8 cellular contexts compared by ENCODE assay signal in the genomic region with DNA sequence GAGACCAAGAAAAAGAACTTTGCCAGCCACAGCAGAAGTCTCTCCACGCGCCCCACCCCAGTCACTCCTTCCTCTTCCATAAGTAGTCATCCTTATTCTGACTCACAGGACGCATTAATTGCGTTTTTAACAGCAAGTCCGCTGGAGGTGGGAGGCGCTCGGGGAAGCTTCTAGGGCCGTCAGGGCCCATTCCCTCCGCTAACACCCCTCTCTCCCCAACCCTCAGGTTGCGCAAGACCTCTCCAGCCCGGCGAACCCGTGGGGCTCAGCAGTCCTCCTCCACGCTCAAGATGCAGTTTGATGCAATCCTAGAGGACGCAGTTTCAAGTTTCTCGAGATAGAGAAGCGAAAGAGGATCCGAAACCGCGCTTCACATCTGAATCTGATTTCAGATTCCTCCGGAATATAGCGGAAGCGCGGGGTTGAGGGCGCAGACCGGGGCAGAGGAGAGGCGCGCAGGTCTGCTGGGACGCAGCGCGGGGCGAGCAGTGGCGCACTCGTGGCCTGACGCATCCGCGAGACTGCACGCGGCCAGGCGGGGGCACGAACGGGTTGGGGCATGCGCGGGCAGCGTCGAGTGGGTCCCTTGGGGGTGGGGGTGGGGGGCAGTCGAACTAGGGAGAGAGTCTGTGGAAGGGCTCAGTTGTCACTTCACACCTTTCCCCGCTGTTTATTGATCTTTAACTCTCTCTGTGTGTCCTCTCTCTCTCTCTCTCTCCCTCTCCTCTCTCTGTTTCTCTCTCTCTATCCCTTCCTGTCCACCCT. TPM values are rescaled to one million over a fixed set of nuclear protein-coding genes. Genes with fewer than 3 reads are reported as not detected.
DNase-seq lines count a peak whose midpoint lies in the region; ATAC-seq and TF ChIP-seq lines count a peak whose summit lies in the region.

No MANE protein-coding gene starts in this region.

- H3F3A ChIP-seq in PC-9 (ENCODE audit: insufficient read depth, low read depth) (peaks cover 29% of the 10 kb centered on the region; the same call in 1 of the 2 replicates), neural cell (ENCODE audit: insufficient read depth, low read length, poor library complexity, severe bottlenecking) (no peaks in the 10 kb centered on the region)

- H3K9me3 Mint-ChIP-seq in Calu3 (ENCODE audit: low read depth, unreplicated experiment), result no peaks in the 10 kb centered on the region

- H4K20me1 ChIP-seq in PC-9 (ENCODE audit: insufficient read depth) (no peaks in the 10 kb centered on the region), neural cell (ENCODE audit: insufficient read depth) (no peaks in the 10 kb centered on the region)

- H3K27ac Mint-ChIP-seq in Calu3 (ENCODE audit: unreplicated experiment), result peak overlapping the region; percentile 60

- TF ChIP-seq EP300 in neural cell (conservative IDR thresholded peaks at IDR 0.05; ENCODE audit: poor library complexity, severe bottlenecking), result no peak
- no peak for TF ChIP-seq EP300 in suprapubic skin (IDR thresholded peaks at IDR 0.05)

- TF ChIP-seq CTCF in Calu3 (IDR thresholded peaks at IDR 0.05; ENCODE audit: unreplicated experiment) (no peak), PC-9 (conservative IDR thresholded peaks at IDR 0.05) (no peak), foreskin keratinocyte (conservative IDR thresholded peaks at IDR 0.05) (no peak), neural cell (IDR thresholded peaks at IDR 0.05; ENCODE audit: poor library complexity, severe bottlenecking) (no peak), suprapubic skin (IDR thresholded peaks at IDR 0.05) (no peak)

- TF ChIP-seq POLR2A in suprapubic skin (IDR thresholded peaks at IDR 0.05), result peak in 1 of 2 donors; percentile 49

- H3K36me3 Mint-ChIP-seq in Calu3 (ENCODE audit: insufficient read depth, unreplicated experiment), result peaks cover 20% of the 10 kb centered on the region

- WGBS in suprapubic skin, result under 1% methylated on average over 48 of the region's 48 CpGs

- peak overlapping the region; percentile 75 for H3K4me3 Mint-ChIP-seq in Calu3 (ENCODE audit: low read depth, unreplicated experiment)

- no peaks in the 10 kb centered on the region for H3K27me3 Mint-ChIP-seq in Calu3 (ENCODE audit: unreplicated experiment)

- CTCF ChIA-PET in Calu3 (lab: Charles Lee) (interaction anchor here (0.5 to 1.5 kb wide), 4 partner anchors 32 to 122 kb away, joined by 3 to 7 read pairs (median 4); partner anchors contain the start of gene PSAP), PC-9 (lab: Charles Lee) (interaction anchor here (0.7 kb wide), 2 partner anchors 132 to 641 kb away, joined by 3 to 15 read pairs; no protein-coding TSS in a partner anchor)

- peak; percentile 91 for ATAC-seq in GM19395 (IDR thresholded peaks at IDR 0.05; ENCODE audit: unreplicated experiment)
- peak; percentile 77 for ATAC-seq in HG03469 (IDR thresholded peaks at IDR 0.05; ENCODE audit: unreplicated experiment)
- peak; percentile 80 for ATAC-seq in foreskin keratinocyte

- BruUV-seq in Calu3 (replicated peaks; lab: Mats Ljungman, UMichigan), result TSS peak; percentile 91
- BruUV-seq in PC-9 (replicated peaks; lab: Mats Ljungman, UMichigan), result no TSS peak

- peak overlapping the region; percentile 88 for H3K27ac ChIP-seq in PC-9
- peak overlapping the region; percentile 91 for H3K27ac ChIP-seq in foreskin keratinocyte
- peak overlapping the region; percentile 30 for H3K27ac ChIP-seq in neural cell (ENCODE audit: low read length)
- peak overlapping the region; percentile 86 for H3K27ac ChIP-seq in suprapubic skin

- TF ChIP-seq RAD21 in neural cell (conservative IDR thresholded peaks at IDR 0.05), result peak; percentile 43

- H3K27me3 ChIP-seq in PC-9 (ENCODE audit: insufficient read depth, low read depth), result no peaks in the 10 kb centered on the region
- no peaks in the 10 kb centered on the region for H3K27me3 ChIP-seq in foreskin keratinocyte
- peaks cover 8% of the 10 kb centered on the region for H3K27me3 ChIP-seq in neural cell (ENCODE audit: insufficient read depth, low read depth, low read length)
- no peaks in the 10 kb centered on the region for H3K27me3 ChIP-seq in suprapubic skin

- peak; percentile 68 for DNase-seq in Calu3
- peak; percentile 69 to 81 for DNase-seq in PC-9
- peak; percentile 14 for DNase-seq in activated effector memory CD4-positive, alpha-beta T cell treated with Interleukin-2 at 50 U/mL for 16 hours
- DNase-seq in foreskin keratinocyte, result peak; percentile 49 to 70
- peak; percentile 90 to 94 for DNase-seq in suprapubic skin (ENCODE audit: low spot score in 2 of 2)

- peak overlapping the region; percentile 58 for H3K9ac ChIP-seq in neural cell (ENCODE audit: low read length)

- H3K36me3 ChIP-seq in PC-9 (ENCODE audit: low read depth) (no peaks in the 10 kb centered on the region), neural cell (ENCODE audit: insufficient read depth, low read length) (no peaks in the 10 kb centered on the region), suprapubic skin (no peaks in the 10 kb centered on the region)

- H2AFZ ChIP-seq in PC-9, result peak overlapping the region; percentile 89
- H2AFZ ChIP-seq in neural cell (ENCODE audit: low read depth, low read length), result peak overlapping the region; percentile 24

- POLR2A ChIA-PET in PC-9 (lab: Charles Lee; ENCODE audit: unreplicated experiment), result interaction anchor here (0.7 to 1.0 kb wide), 2 partner anchors 17 to 85 kb away, joined by 4 to 5 read pairs; no protein-coding TSS in a partner anchor

- peaks cover 25% of the 10 kb centered on the region for H3K4me1 Mint-ChIP-seq in Calu3 (ENCODE audit: low read depth, unreplicated experiment)

- intact Hi-C loops in Calu3 (cut with micrococcal nuclease; ENCODE audit: unreplicated experiment), result loop anchor here (5.0 kb wide), 1 partner anchor 37 kb away; the partner anchor contains the start of gene PSAP
- intact Hi-C loops in PC-9 (cut with micrococcal nuclease; ENCODE audit: unreplicated experiment), result loop anchor here (1.0 to 5.0 kb wide), 5 partner anchors 20 to 492 kb away; partner anchors contain the start of genes CDH23 and VSIR

- H3K4me2 ChIP-seq in PC-9, result peak overlapping the region; percentile 84
- peak overlapping the region; percentile 80 for H3K4me2 ChIP-seq in neural cell (ENCODE audit: low read length)

- H3K79me2 ChIP-seq in PC-9 (ENCODE audit: low read depth) (no peaks in the 10 kb centered on the region), neural cell (replicated peaks; ENCODE audit: insufficient read depth, low read length) (no peaks in the 10 kb centered on the region)

- no peaks in the 10 kb centered on the region for H3K9me3 ChIP-seq in PC-9 (ENCODE audit: insufficient read depth, low read depth)
- no peaks in the 10 kb centered on the region for H3K9me3 ChIP-seq in neural cell (ENCODE audit: low read length)
- no peaks in the 10 kb centered on the region for H3K9me3 ChIP-seq in suprapubic skin

- H3K4me1 ChIP-seq in PC-9 (replicated peaks; ENCODE audit: insufficient read depth) (peaks cover 23% of the 10 kb centered on the region), foreskin keratinocyte (peaks cover 6% of the 10 kb centered on the region), suprapubic skin (peaks cover 30% of the 10 kb centered on the region)

- H3K4me3 ChIP-seq in PC-9, result peak overlapping the region; percentile 67
- peak overlapping the region; percentile 71 for H3K4me3 ChIP-seq in neural cell (ENCODE audit: low read length)
- H3K4me3 ChIP-seq in suprapubic skin, result peak overlapping the region; percentile 50

- no peaks in the 10 kb centered on the region for H3K9me2 ChIP-seq in PC-9 (ENCODE audit: insufficient read depth)
- no peaks in the 10 kb centered on the region for H3K9me2 ChIP-seq in neural cell (ENCODE audit: insufficient read depth, low read length)

TF ChIP-seq in neural cell, 6 proteins besides CTCF, POLR2A, EP300 and RAD21:
- no peak for TF ChIP-seq TAF1 (IDR thresholded peaks at IDR 0.05; ENCODE audit: low read depth)
- TF ChIP-seq, protein P1, sequence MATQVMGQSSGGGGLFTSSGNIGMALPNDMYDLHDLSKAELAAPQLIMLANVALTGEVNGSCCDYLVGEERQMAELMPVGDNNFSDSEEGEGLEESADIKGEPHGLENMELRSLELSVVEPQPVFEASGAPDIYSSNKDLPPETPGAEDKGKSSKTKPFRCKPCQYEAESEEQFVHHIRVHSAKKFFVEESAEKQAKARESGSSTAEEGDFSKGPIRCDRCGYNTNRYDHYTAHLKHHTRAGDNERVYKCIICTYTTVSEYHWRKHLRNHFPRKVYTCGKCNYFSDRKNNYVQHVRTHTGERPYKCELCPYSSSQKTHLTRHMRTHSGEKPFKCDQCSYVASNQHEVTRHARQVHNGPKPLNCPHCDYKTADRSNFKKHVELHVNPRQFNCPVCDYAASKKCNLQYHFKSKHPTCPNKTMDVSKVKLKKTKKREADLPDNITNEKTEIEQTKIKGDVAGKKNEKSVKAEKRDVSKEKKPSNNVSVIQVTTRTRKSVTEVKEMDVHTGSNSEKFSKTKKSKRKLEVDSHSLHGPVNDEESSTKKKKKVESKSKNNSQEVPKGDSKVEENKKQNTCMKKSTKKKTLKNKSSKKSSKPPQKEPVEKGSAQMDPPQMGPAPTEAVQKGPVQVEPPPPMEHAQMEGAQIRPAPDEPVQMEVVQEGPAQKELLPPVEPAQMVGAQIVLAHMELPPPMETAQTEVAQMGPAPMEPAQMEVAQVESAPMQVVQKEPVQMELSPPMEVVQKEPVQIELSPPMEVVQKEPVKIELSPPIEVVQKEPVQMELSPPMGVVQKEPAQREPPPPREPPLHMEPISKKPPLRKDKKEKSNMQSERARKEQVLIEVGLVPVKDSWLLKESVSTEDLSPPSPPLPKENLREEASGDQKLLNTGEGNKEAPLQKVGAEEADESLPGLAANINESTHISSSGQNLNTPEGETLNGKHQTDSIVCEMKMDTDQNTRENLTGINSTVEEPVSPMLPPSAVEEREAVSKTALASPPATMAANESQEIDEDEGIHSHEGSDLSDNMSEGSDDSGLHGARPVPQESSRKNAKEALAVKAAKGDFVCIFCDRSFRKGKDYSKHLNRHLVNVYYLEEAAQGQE (IDR thresholded peaks at IDR 0.05; ENCODE audit: borderline replicate concordance), result no peak
- peak; percentile 44 for TF ChIP-seq MXI1 (conservative IDR thresholded peaks at IDR 0.05; ENCODE audit: poor library complexity, severe bottlenecking)
- peak; percentile 30 for TF ChIP-seq POLR2AphosphoS5 (IDR thresholded peaks at IDR 0.05)
- TF ChIP-seq EZH2 (IDR thresholded peaks at IDR 0.05; ENCODE audit: borderline replicate concordance, insufficient read depth, low read length, poor library complexity, severe bottlenecking), result no peak
- peak; percentile 42 for TF ChIP-seq SMC3 (conservative IDR thresholded peaks at IDR 0.05; ENCODE audit: poor library complexity)

RNA-seq across cellular contexts. Expression of gene PSAP, which starts 37.8 kb away (rescaled TPM):
- 840 and 1,050 TPM in 2 replicates for total RNA-seq in Calu3 (2022)
- 683 and 1,027 TPM in 2 replicates for total RNA-seq in PC-9 (2021)
- total RNA-seq in foreskin keratinocyte, result 381 and 401 TPM in 2 replicates
- polyA plus RNA-seq in foreskin keratinocyte, result 330 and 333 TPM in 2 replicates
- 651 and 700 TPM in 2 replicates for polyA plus RNA-seq in neural cell
- polyA minus RNA-seq in neural cell, result 597 and 644 TPM in 2 replicates
- total RNA-seq in suprapubic skin, result 100 to 1,000 TPM; 391 to 548 (median 468) TPM

Comparison
In these comparisons a context has a peak if more than half of its experiments do, and no peak if none do; other contexts are left out.
1. Peak in every context shown above with its lines: DNase-seq, ATAC-seq, H3K4me3 ChIP-seq and H3K27ac ChIP-seq.
2. DNase-seq: peak in every context shown above with its lines; median percentile 92 in suprapubic skin; 75 in PC-9; 68 in Calu3; 60 in foreskin keratinocyte; 14 in activated effector memory CD4-positive, alpha-beta T cell treated with Interleukin-2 at 50 U/mL for 16 hours.
3. H3K27ac ChIP-seq: peak in every context shown above with its lines; median percentile 91 in foreskin keratinocyte; 88 in PC-9; 86 in suprapubic skin; 30 in neural cell.